8 cellular contexts compared by ENCODE assay signal in the genomic region with DNA sequence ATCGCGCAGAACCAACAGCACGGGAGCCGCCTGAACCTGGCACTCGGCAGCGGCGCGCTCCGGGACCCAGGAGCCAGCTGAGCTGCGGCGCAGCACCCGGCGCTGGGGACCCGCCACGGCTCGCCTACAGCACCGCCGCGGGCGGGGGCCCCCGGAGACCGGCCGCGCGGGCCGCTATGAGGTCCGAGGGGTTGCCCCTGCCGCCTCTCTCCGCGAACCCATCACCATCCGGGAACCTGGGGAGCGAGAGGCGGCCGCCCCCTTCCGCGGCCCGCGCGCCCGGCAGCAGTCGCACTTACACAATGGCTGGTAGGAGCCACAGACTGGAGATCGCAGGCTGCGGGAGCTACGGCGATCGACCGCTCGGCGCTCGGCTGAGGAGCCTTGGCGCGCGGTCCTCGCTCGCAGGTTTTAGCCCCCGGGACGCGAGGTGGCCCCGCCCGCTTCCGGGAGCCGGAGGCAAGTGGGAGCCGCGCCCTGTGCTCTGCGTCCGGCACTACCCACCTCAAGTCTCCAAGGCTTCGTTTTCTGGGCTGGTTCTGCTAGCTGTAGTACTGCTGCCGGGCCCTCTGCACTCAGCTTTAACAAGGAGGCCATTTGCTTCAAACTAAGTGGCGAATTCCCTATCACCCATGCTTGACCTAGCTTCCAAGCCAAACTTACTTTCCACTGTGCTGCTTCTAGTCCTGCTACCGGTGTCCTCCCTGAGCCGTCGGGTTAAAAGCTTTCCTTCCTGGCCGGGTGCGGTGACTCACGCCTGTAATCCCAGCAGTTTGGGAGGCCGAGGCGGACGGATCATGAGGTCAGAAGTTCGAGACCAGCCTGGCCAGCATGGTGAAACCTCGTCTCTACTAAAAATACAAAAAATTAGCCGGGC. TPM values are rescaled to one million over a fixed set of nuclear protein-coding genes. Genes with fewer than 3 reads are reported as not detected.
A peak's percentile ranks its signal among the peaks of the same experiment; 100 is the strongest.
DNase-seq lines count a peak whose midpoint lies in the region; ATAC-seq and TF ChIP-seq lines count a peak whose summit lies in the region.

A gene (minus strand): TSS at position 386 of the 877 bp plus-strand sequence. CDS start 451 bp downstream, outside the sequence.

- peak within 1 kb of the TSS; percentile 96 to 98 for H3K4me3 Mint-ChIP-seq in CD14-positive monocyte
- H3K4me3 Mint-ChIP-seq in activated CD4-positive, alpha-beta memory T cell treated with anti-CD3 and anti-CD28 coated beads, Interleukin-2, amount 10 ng/mL, durations not matched to agents 7 days and 5 days = peak within 1 kb of the TSS; percentile 84

- H3K4me1 ChIP-seq in duodenal mucosa (ENCODE audit: control insufficient read depth in 1 of 2, insufficient read depth in 2 of 2, low read length in 2 of 2) (peaks cover 9 to 13% of the 10 kb centered on the region in 2 donors), right lobe of liver (peaks cover 0 to 17% (median 0%) of the 10 kb centered on the region in 4 donors)

- H3K27ac ChIP-seq in duodenal mucosa (ENCODE audit: low read depth, low read length) (peak within 1 kb of the TSS; percentile 85), right lobe of liver (peak within 1 kb of the TSS; percentile 78 to 91 (median 81))

- H3K27ac Mint-ChIP-seq in CD14-positive monocyte = peak within 1 kb of the TSS; percentile 97 to 99 (median 97)
- H3K27ac Mint-ChIP-seq in activated CD4-positive, alpha-beta memory T cell treated with anti-CD3 and anti-CD28 coated beads, Interleukin-2, amount 10 ng/mL, durations not matched to agents 7 days and 5 days = peak within 1 kb of the TSS; percentile 99

- DNase-seq in CD14-positive monocyte (ENCODE audit: low spot score) (peak; percentile 84), NCI-H748 treated with DMSO at 0.1 percent for 48 hours (lab: John Stamatoyannopoulos, UW) (peak; percentile 76), right lobe of liver (peak; percentile 91 to 94 (median 93))
- peak; percentile 94 for DNase-seq in activated CD4-positive, alpha-beta memory T cell treated with anti-CD3 and anti-CD28 coated beads, Interleukin-2, amount 10 ng/mL, durations not matched to agents 7 days and 5 days
- peak; percentile 89 for DNase-seq in stimulated activated CD4-positive, alpha-beta T cell treated with anti-CD3 and anti-CD28 coated beads, Interleukin-4, amount 100 ng/mL, for 24 hours

- WGBS in right lobe of liver (ENCODE audit: insufficient coverage, low coverage, low lambda C conversion rate, missing lambda C conversion rate) = 25% methylated on average over 33 of the region's 81 CpGs

- ATAC-seq in GM19351 (IDR thresholded peaks at IDR 0.05; ENCODE audit: unreplicated experiment) (peak; percentile 83), HG03520 (IDR thresholded peaks at IDR 0.05; ENCODE audit: unreplicated experiment) (peak; percentile 90), right lobe of liver (peak; percentile 95 to 97 (median 96))

- peaks cover 0 to 6% (median 0%) of the 10 kb centered on the region in 7 donors for H3K9me3 Mint-ChIP-seq in CD14-positive monocyte
- H3K9me3 Mint-ChIP-seq in activated CD4-positive, alpha-beta memory T cell treated with anti-CD3 and anti-CD28 coated beads, Interleukin-2, amount 10 ng/mL, durations not matched to agents 7 days and 5 days = peaks cover 24% of the 10 kb centered on the region

- intact Hi-C loops in CD14-positive monocyte (cut with micrococcal nuclease) = no loop called here
- intact Hi-C loops in right lobe of liver (cut with DNase I) = no loop called here

- peaks cover 0 to 1% (median 0%) of the 10 kb centered on the region in 3 donors for H3K27me3 Mint-ChIP-seq in CD14-positive monocyte (ENCODE audit: low read depth in 3 of 3)
- H3K27me3 Mint-ChIP-seq in activated CD4-positive, alpha-beta memory T cell treated with anti-CD3 and anti-CD28 coated beads, Interleukin-2, amount 10 ng/mL, durations not matched to agents 7 days and 5 days = no peaks in the 10 kb centered on the region

- H3K36me3 ChIP-seq in duodenal mucosa (ENCODE audit: control insufficient read depth in 1 of 2, insufficient read depth in 2 of 2, low read length in 2 of 2) (peaks cover 0 to under 1% of the 10 kb centered on the region in 2 donors), right lobe of liver (no peaks in the 10 kb centered on the region)

- CTCF ChIA-PET in activated CD4-positive, alpha-beta memory T cell treated with anti-CD3 and anti-CD28 coated beads, Interleukin-2, amount 10 ng/mL, durations not matched to agents 7 days and 5 days (lab: Charles Lee) = interaction anchor here (0.7 to 3.2 kb wide), 11 partner anchors 8 to 98 kb away, joined by 3 to 24 read pairs (median 4); no protein-coding TSS in a partner anchor

- POLR2A ChIA-PET in activated CD4-positive, alpha-beta memory T cell treated with anti-CD3 and anti-CD28 coated beads, Interleukin-2, amount 10 ng/mL, durations not matched to agents 7 days and 5 days (lab: Charles Lee) = interaction anchor here (1.0 to 6.9 kb wide), 20 partner anchors 9 to 934 kb away, joined by 3 to 146 read pairs (median 5); a partner anchor contains a TSS

- H3K4me3 ChIP-seq in duodenal mucosa (ENCODE audit: low read depth in 1 of 2, low read length in 2 of 2) = peak within 1 kb of the TSS; percentile 96 to 98
- H3K4me3 ChIP-seq in right lobe of liver = peak within 1 kb of the TSS; percentile 68 to 74 (median 69)

- H3K4me1 Mint-ChIP-seq in CD14-positive monocyte = peaks cover 25% of the 10 kb centered on the region
- peaks cover 50% of the 10 kb centered on the region for H3K4me1 Mint-ChIP-seq in activated CD4-positive, alpha-beta memory T cell treated with anti-CD3 and anti-CD28 coated beads, Interleukin-2, amount 10 ng/mL, durations not matched to agents 7 days and 5 days

- H3K9me3 ChIP-seq in duodenal mucosa (ENCODE audit: control insufficient read depth in 1 of 2, low read length in 2 of 2) = peaks cover 3 to 8% of the 10 kb centered on the region in 2 donors
- H3K9me3 ChIP-seq in right lobe of liver = peaks cover 0 to 3% (median 0%) of the 10 kb centered on the region in 4 donors

- H3K36me3 Mint-ChIP-seq in CD14-positive monocyte = peaks cover 5 to 6% of the 10 kb centered on the region in 2 donors
- H3K36me3 Mint-ChIP-seq in activated CD4-positive, alpha-beta memory T cell treated with anti-CD3 and anti-CD28 coated beads, Interleukin-2, amount 10 ng/mL, durations not matched to agents 7 days and 5 days (ENCODE audit: low read depth) = peaks cover 32% of the 10 kb centered on the region

- H3K27me3 ChIP-seq in duodenal mucosa (ENCODE audit: control insufficient read depth in 1 of 2, insufficient read depth in 2 of 2, low read length in 2 of 2) = no peaks in the 10 kb centered on the region
- no peaks in the 10 kb centered on the region for H3K27me3 ChIP-seq in right lobe of liver

- TF ChIP-seq CTCF in CD14-positive monocyte (IDR thresholded peaks at IDR 0.05) (no peak), right lobe of liver (IDR thresholded peaks at IDR 0.05) (no peak)

- H3K9ac ChIP-seq in duodenal mucosa (ENCODE audit: low read depth in 1 of 2, low read length in 2 of 2) = peak within 1 kb of the TSS; percentile 92 to 95

- TF ChIP-seq POLR2A in right lobe of liver (IDR thresholded peaks at IDR 0.05) = peak; percentile 91

RNA-seq across cellular contexts. Expression of the gene that starts here (rescaled TPM):
- 10 to 100 TPM; 33.1 to 33.8 TPM for polyA plus RNA-seq in CD14-positive monocyte
- 10 to 100 TPM; 16.7 to 18.5 TPM for total RNA-seq in activated CD4-positive, alpha-beta memory T cell treated with anti-CD3 and anti-CD28 coated beads, Interleukin-2, amount 10 ng/mL, durations not matched to agents 7 days and 5 days
- 1 to 10 TPM; 3.1 to 6.7 (median 4.3) TPM for total RNA-seq in right lobe of liver

Comparison
In these comparisons a context has a peak if more than half of its experiments do, and no peak if none do; other contexts are left out.
1. Peak in every context shown above with its lines: DNase-seq, ATAC-seq, H3K4me3 ChIP-seq and H3K27ac ChIP-seq.